In genomic region chr4:41506071-41506470, GRCh38 we compare ENCODE assay signal across 1 cellular context.
TF ChIP-seq lines count a peak whose summit lies in the region.

No MANE protein-coding gene starts in this region.

TF ChIP-seq in GM23338, 12 proteins besides CTCF, POLR2A, EP300 and RAD21 (continued from another document):
- TF ChIP-seq ETS1 (IDR thresholded peaks at IDR 0.05) (no peak), POLR2AphosphoS5 (IDR thresholded peaks at IDR 0.05; ENCODE audit: low read depth) (no peak), NANOG (IDR thresholded peaks at IDR 0.05; ENCODE audit: borderline replicate concordance) (no peak), CREB1 (CRISPR knock-in tag; IDR thresholded peaks at IDR 0.05; ENCODE audit: low read depth) (no peak), JUNB (IDR thresholded peaks at IDR 0.05; ENCODE audit: unreplicated experiment) (no peak), EZH2phosphoT487 (IDR thresholded peaks at IDR 0.05; ENCODE audit: unreplicated experiment) (no peak), EZH2 (IDR thresholded peaks at IDR 0.05; ENCODE audit: low read depth, unreplicated experiment) (no peak), ZNF331 (CRISPR knock-in tag; IDR thresholded peaks at IDR 0.05; ENCODE audit: low read depth) (no peak), ZNF462 (CRISPR knock-in tag; IDR thresholded peaks at IDR 0.05) (no peak)
